13 cellular contexts compared by ENCODE assay signal in genomic region chr6:108883172-108883571, GRCh38. TPM values are rescaled to one million over a fixed set of nuclear protein-coding genes. Genes with fewer than 3 reads are reported as not detected.
A peak's percentile ranks its signal among the peaks of the same experiment; 100 is the strongest.
DNase-seq lines count a peak whose midpoint lies in the region; ATAC-seq and TF ChIP-seq lines count a peak whose summit lies in the region.
"Had no signal": no experiment of that assay in that cellular context is flagged by ENCODE, and none has a peak within 500 bp of the region (broad histone marks: within the 10 kb centered on the region; RNA-seq: fewer than 3 reads in every experiment).

No MANE protein-coding gene starts in this region.

- H3K4me2 ChIP-seq in OCI-LY3 (ENCODE audit: low read length) = peak overlapping the region; percentile 38; the same call in 1 of the 2 replicates

- H3K27ac ChIP-seq in OCI-LY3 (ENCODE audit: low read length) (peak overlapping the region; percentile 28; the same call in 1 of the 2 replicates), upper lobe of left lung (no peak overlapping the region)
- H3K27ac ChIP-seq: GM23248 had no signal

- no peaks in the 10 kb centered on the region for H3K27me3 Mint-ChIP-seq in effector memory CD8-positive, alpha-beta T cell

- H2AFZ ChIP-seq in OCI-LY3 (ENCODE audit: low read depth, low read length) = no peak overlapping the region
- H2AFZ ChIP-seq: GM23248 had no signal

- peak; percentile 85 for ATAC-seq in GM18499 (IDR thresholded peaks at IDR 0.05; ENCODE audit: insufficient read depth, unreplicated experiment)
- peak; percentile 79 for ATAC-seq in GM19438 (IDR thresholded peaks at IDR 0.05; ENCODE audit: low read depth, unreplicated experiment)
- ATAC-seq in HG03025 (IDR thresholded peaks at IDR 0.05; ENCODE audit: low FRiP score, unreplicated experiment) = peak; percentile 79
- ATAC-seq in effector memory CD8-positive, alpha-beta T cell (replicated peaks) = no peak
- ATAC-seq in upper lobe of left lung (ENCODE audit: low FRiP score in 2 of 2) = no peak

- peaks cover 23% of the 10 kb centered on the region for H3K4me1 ChIP-seq in OCI-LY3 (ENCODE audit: low read length)
- peaks cover 0 to 4% (median 2%) of the 10 kb centered on the region in 4 donors for H3K4me1 ChIP-seq in upper lobe of left lung

- WGBS in upper lobe of left lung, 2 donors = 67 to 89% methylated on average over 1 of the region's 1 CpG

- peaks cover 13% of the 10 kb centered on the region; the same call in 1 of the 2 replicates for H3K9me3 ChIP-seq in OCI-LY3 (ENCODE audit: insufficient read depth, low read length)
- no peaks in the 10 kb centered on the region for H3K9me3 ChIP-seq in upper lobe of left lung

- no peak overlapping the region for H3K4me3 ChIP-seq in OCI-LY3 (ENCODE audit: low read length)
- no peak overlapping the region for H3K4me3 ChIP-seq in upper lobe of left lung
- H3K4me3 ChIP-seq: GM23248 had no signal

- no peak overlapping the region for H3K4me3 Mint-ChIP-seq in effector memory CD8-positive, alpha-beta T cell

- no peaks in the 10 kb centered on the region for H3K36me3 Mint-ChIP-seq in effector memory CD8-positive, alpha-beta T cell (ENCODE audit: insufficient read depth)

- no peak for TF ChIP-seq POLR2A in upper lobe of left lung (IDR thresholded peaks at IDR 0.05)

- H3K36me3 ChIP-seq in OCI-LY3 (replicated peaks; ENCODE audit: low read depth, low read length) = peaks cover 3% of the 10 kb centered on the region
- no peaks in the 10 kb centered on the region for H3K36me3 ChIP-seq in upper lobe of left lung

- TF ChIP-seq CTCF in OCI-LY3 (IDR thresholded peaks at IDR 0.05; ENCODE audit: low read depth, low read length) = no peak
- TF ChIP-seq CTCF in upper lobe of left lung (IDR thresholded peaks at IDR 0.05) = no peak

- peaks cover 53% of the 10 kb centered on the region for H3K27me3 ChIP-seq in OCI-LY3 (ENCODE audit: low read depth, low read length)
- H3K27me3 ChIP-seq in upper lobe of left lung = no peaks in the 10 kb centered on the region

- H4K20me1 ChIP-seq in OCI-LY3 (ENCODE audit: insufficient read depth, low read length) = peaks cover 4% of the 10 kb centered on the region; the same call in 1 of the 2 replicates

- peaks cover 8 to 20% of the 10 kb centered on the region in 2 donors for H3K4me1 Mint-ChIP-seq in effector memory CD8-positive, alpha-beta T cell (ENCODE audit: low read depth in 2 of 2)

- no peak for DNase-seq in effector memory CD8-positive, alpha-beta T cell
- no peak for DNase-seq in upper lobe of left lung
- no peak for DNase-seq in COLO668 (lab: John Stamatoyannopoulos, UW; ENCODE audit: unreplicated experiment)
- no peak for DNase-seq in stimulated activated CD4-positive, alpha-beta T cell treated with anti-CD3 and anti-CD28 coated beads, Interleukin-12 subunit alpha, Interleukin-12 subunit beta, amount 100 ng/mL, for 4 hours
- DNase-seq: COR-L47, GM23248, NCI-H1105, nucleus accumbens, SHP77 treated with DMSO at 0.1 percent for 48 hours had no signal

- no peak for TF ChIP-seq EP300 in upper lobe of left lung (IDR thresholded peaks at IDR 0.05)

- no peak overlapping the region for H3K27ac Mint-ChIP-seq in effector memory CD8-positive, alpha-beta T cell

- H3K9me3 Mint-ChIP-seq in effector memory CD8-positive, alpha-beta T cell = peaks cover 6 to 11% of the 10 kb centered on the region in 2 donors

- H3K9ac ChIP-seq in OCI-LY3 (ENCODE audit: low read length) = no peak overlapping the region
- H3K9ac ChIP-seq: GM23248 had no signal

- H3K79me2 ChIP-seq in OCI-LY3 (ENCODE audit: low read length) = no peaks in the 10 kb centered on the region

RNA-seq across cellular contexts. Expression of gene ARMC2, which starts 35.0 kb away (rescaled TPM):
- total RNA-seq in upper lobe of left lung = 10 to 100 TPM in 2 of 6 donors, 1 to 10 TPM in 4; 4.1 to 24.0 (median 7.8) TPM

Comparison
In these comparisons a context has a peak if more than half of its experiments do, and no peak if none do; other contexts are left out.
1. ATAC-seq: peak in GM18499 (single experiment), GM19438 (single experiment) and HG03025 (single experiment); none in effector memory CD8-positive, alpha-beta T cell (single experiment) and upper lobe of left lung (0 of 2).